8 cellular contexts compared by ENCODE assay signal in the genomic region with DNA sequence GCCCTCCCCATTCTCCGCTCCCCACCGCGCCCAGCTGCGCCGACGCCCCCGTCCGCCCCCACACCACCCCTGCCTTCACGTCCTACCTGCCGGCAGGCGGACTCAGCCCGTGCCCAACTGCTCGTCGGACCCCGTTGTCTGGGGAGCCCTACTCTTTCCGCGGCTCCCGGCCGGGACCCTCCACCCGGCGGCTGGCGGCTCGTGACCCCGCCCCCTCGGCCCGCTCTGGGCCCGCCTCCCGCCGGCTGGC. TPM values are rescaled to one million over a fixed set of nuclear protein-coding genes. Genes with fewer than 3 reads are reported as not detected.
DNase-seq lines count a peak whose midpoint lies in the region; ATAC-seq and TF ChIP-seq lines count a peak whose summit lies in the region.

A gene (minus strand): TSS at position 209 of the 250 bp plus-strand sequence. CDS start 9,899 bp downstream, outside the sequence.

- H3K36me3 ChIP-seq in heart left ventricle (peaks cover 0 to 13% (median 0%) of the 10 kb centered on the region in 9 donors), urinary bladder (ENCODE audit: insufficient read depth) (no peaks in the 10 kb centered on the region)

- no peaks in the 10 kb centered on the region for H3K9me3 Mint-ChIP-seq in brain

- H3K4me1 Mint-ChIP-seq in brain: peaks cover 62% of the 10 kb centered on the region

- H3K27me3 ChIP-seq in heart left ventricle: no peaks in the 10 kb centered on the region

- H3K36me3 Mint-ChIP-seq in brain: peaks cover 25% of the 10 kb centered on the region

- peaks cover 0 to 15% (median 7%) of the 10 kb centered on the region in 12 donors for H3K4me1 ChIP-seq in heart left ventricle
- no peaks in the 10 kb centered on the region for H3K4me1 ChIP-seq in urinary bladder (ENCODE audit: insufficient read depth)

- TF ChIP-seq POLR2A in heart left ventricle (IDR thresholded peaks at IDR 0.05): no peak

- ATAC-seq in heart left ventricle (no peak), Right ventricle myocardium superior (ENCODE audit: poor library complexity) (no peak), GM19324 (IDR thresholded peaks at IDR 0.05; ENCODE audit: low FRiP score, unreplicated experiment) (no peak)

- peak within 1 kb of the TSS; percentile 81 to 99 (median 98) for H3K27ac ChIP-seq in heart left ventricle
- H3K27ac ChIP-seq in urinary bladder (ENCODE audit: low read depth): peak within 1 kb of the TSS; percentile 98

- peak within 1 kb of the TSS; percentile 85 to 98 (median 90) for H3K4me3 ChIP-seq in heart left ventricle
- peak within 1 kb of the TSS; percentile 86 for H3K4me3 ChIP-seq in urinary bladder (ENCODE audit: low read depth, low read length)

- TF ChIP-seq CTCF in heart left ventricle (IDR thresholded peaks at IDR 0.05) (no peak), brain (conservative IDR thresholded peaks at IDR 0.05) (no peak)

- intact Hi-C loops in heart left ventricle (cut with DNase I) (no loop called here), Right ventricle myocardium superior (cut with DNase I) (no loop called here)

- DNase-seq in heart left ventricle (no peak), Right ventricle myocardium superior (no peak), lung microvascular endothelial cell (ENCODE audit: low read depth in 2 of 2) (no peak), NCI-H187 (lab: John Stamatoyannopoulos, UW) (no peak), NCI-H524 (lab: John Stamatoyannopoulos, UW) (no peak)

- H3K27me3 Mint-ChIP-seq in brain: peaks cover 3% of the 10 kb centered on the region

- H3K27ac Mint-ChIP-seq in brain: peak within 1 kb of the TSS; percentile 71 to 98 (median 97)

- WGBS in heart left ventricle, 4 donors: 0 to 1% (median 0%) methylated on average over 1 to 29 of the region's 29 CpGs
- under 1% methylated on average over 29 of the region's 29 CpGs for WGBS in urinary bladder

- no peaks in the 10 kb centered on the region for H3K9me3 ChIP-seq in heart left ventricle

- H3K4me3 Mint-ChIP-seq in brain: peak within 1 kb of the TSS; percentile 88 to 97 (median 94)

RNA-seq across cellular contexts. Expression of the gene that starts here (rescaled TPM):
- 1 to 10 TPM; 3.7 to 7.0 (median 5.5) TPM for total RNA-seq in heart left ventricle
- 1 to 10 TPM; 1.5 to 5.6 TPM for polyA plus RNA-seq in heart left ventricle
- total RNA-seq in Right ventricle myocardium superior: 4.5 TPM
- polyA plus RNA-seq in brain (ENCODE audit: insufficient read depth, low read depth, low replicate concordance): 7.4 TPM
- 7.8 and 13.9 TPM in 2 replicates for total RNA-seq in lung microvascular endothelial cell
- total RNA-seq in urinary bladder: 11.3 TPM
- 5.1 TPM for polyA plus RNA-seq in urinary bladder
